1 cellular context compared by ENCODE assay signal in the genomic region with DNA sequence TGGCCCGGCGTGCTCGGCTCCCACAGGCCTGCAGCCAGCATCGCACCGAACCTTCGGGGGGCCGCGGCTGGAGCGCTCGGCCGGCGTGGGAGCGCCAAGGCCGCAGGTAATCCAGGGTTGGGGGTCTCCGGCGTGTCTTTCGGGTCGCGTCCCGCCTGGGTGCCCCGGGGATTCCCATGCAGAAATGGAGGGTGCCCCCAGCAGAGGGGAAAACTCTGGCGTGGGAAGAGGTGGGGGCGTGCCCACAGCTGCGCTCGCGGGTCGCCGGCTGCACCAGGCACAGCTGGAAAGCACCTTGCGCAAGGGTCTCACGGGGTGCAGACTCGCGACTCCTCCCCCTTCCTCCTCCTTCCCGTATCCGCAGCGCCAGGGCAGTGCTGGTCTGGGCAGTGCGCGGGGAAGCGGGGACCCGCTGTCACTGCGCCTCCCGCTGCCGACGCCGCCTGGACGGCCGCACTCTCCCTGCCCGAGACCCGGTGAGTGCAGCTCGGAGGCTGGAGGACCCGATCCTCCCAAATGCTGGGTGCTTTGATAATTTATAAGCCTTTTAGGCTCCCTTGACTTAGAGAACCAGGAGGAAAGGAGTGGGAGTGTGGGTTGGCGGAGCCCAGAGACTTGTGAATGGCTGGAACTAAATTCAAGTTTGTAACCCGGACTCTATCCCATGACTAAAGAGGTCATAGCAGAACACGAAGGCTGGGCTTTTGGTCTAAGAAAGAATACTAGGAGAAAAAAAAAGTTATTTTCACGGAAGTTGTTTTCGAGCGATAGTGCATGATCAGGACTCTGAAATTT.
TF ChIP-seq lines count a peak whose summit lies in the region.

No MANE protein-coding gene starts in this region.

TF ChIP-seq in K562, 482 proteins besides CTCF, POLR2A, EP300 and RAD21 (continued from another document):
- TF ChIP-seq ESRRA (IDR thresholded peaks at IDR 0.05; ENCODE audit: borderline replicate concordance, low read depth) (0 out of 2 replicates have a peak, but pooled peaks have one; percentile 6), ELF1 (tag; IDR thresholded peaks at IDR 0.05) (peak; percentile 28; the same call in 1 of the 2 replicates), RBFOX2 (IDR thresholded peaks at IDR 0.05; ENCODE audit: low read depth, low read length) (peak; percentile 80), MTA3 (IDR thresholded peaks at IDR 0.05; ENCODE audit: borderline replicate concordance) (0 out of 2 replicates have a peak, but pooled peaks have one; percentile 35), ELF2 (CRISPR knock-in tag; IDR thresholded peaks at IDR 0.05) (no peak), RBBP5 (IDR thresholded peaks at IDR 0.05; ENCODE audit: borderline replicate concordance, insufficient read depth, low read length, poor library complexity, severe bottlenecking) (peak; percentile 47), MBD2 (IDR thresholded peaks at IDR 0.05; ENCODE audit: borderline replicate concordance, low read depth) (no peak), POLR2G (IDR thresholded peaks at IDR 0.05; ENCODE audit: low read depth, low read length) (peak; percentile 82), KLF13 (tag; IDR thresholded peaks at IDR 0.05; ENCODE audit: borderline replicate concordance, low read depth) (peak; percentile 69; the same call in 1 of the 2 replicates), JUN (IDR thresholded peaks at IDR 0.05; ENCODE audit: borderline replicate concordance, low read depth, low read length) (no peak), JUN (CRISPR knock-in tag; IDR thresholded peaks at IDR 0.05; ENCODE audit: borderline replicate concordance) (peak; percentile 15; the same call in 1 of the 2 replicates), MED1 (CRISPR knock-in tag; IDR thresholded peaks at IDR 0.05; ENCODE audit: borderline replicate concordance) (no peak), TBP (optimal IDR thresholded peaks at IDR 0.05; ENCODE audit: low read depth, low read length) (peak; percentile 62), POLR2B (IDR thresholded peaks at IDR 0.05; ENCODE audit: low read depth, partially characterized antibody) (peak; percentile 34), RBM22 (IDR thresholded peaks at IDR 0.05; ENCODE audit: low read depth, low read length, poor library complexity, severe bottlenecking) (peak; percentile 31), ZNF766 (CRISPR knock-in tag; conservative IDR thresholded peaks at IDR 0.05) (no peak; the same call in 1 of the 2 replicates), CREB1 (IDR thresholded peaks at IDR 0.05) (no peak), CREB1 (CRISPR knock-in tag; IDR thresholded peaks at IDR 0.05) (0 out of 2 replicates have a peak, but pooled peaks have one; percentile 51), TAL1 (IDR thresholded peaks at IDR 0.05) (no peak), ZBTB17 (CRISPR knock-in tag; IDR thresholded peaks at IDR 0.05) (peak; percentile 43; the same call in 1 of the 2 replicates), GABPA (tag; conservative IDR thresholded peaks at IDR 0.05; ENCODE audit: low read depth) (0 out of 2 replicates have a peak, but pooled peaks have one; percentile 47)
